9 cellular contexts compared by ENCODE assay signal in the genomic region with DNA sequence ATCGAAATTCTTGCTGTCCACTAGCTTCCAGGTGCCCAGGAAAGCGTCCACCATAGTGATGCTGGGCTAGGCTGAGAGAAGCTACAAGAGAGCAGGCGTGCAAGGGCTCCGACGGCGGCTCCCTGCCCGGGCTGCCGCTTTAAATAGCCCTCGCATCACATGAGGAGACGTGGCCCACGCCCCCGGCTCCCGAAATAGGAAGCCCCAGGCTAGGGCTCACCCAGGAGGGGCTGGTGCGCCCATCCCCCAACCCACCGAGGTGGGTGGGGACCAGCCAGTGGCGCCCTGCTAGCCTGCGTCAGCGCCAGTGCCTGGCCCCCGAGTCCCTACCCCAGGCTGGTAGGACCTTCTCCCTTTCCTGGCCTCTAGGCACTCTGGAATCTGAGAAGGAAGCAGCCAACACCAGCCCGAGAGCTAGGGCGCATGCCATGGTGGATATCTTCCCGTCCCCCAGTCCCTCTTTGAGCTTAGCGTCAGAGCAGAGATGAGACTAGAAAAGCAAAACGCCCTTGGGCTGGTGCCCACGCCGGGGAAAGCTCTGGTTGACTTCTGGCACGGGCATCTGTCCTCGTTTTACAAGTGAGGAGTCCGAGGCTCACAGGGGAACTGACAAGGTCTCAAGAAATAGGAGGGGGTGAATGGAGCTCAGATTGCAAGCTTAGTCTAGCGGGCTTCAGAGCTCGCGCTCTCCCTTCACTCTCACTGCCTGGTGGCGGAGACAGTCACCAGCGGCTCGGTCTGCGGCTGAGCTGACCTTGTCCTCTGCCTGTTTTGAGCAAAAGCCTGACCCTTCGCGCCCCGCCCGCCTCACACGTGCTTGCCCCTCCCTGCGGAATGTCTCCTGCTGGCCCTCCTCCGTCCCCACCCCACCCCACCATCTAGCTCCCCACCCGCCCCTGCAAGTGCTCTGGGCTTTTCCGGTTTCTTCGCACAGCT. TPM values are rescaled to one million over a fixed set of nuclear protein-coding genes. Genes with fewer than 3 reads are reported as not detected.
DNase-seq lines count a peak whose midpoint lies in the region; ATAC-seq, FAIRE-seq and TF ChIP-seq lines count a peak whose summit lies in the region.
"Had no signal": no experiment of that assay in that cellular context is flagged by ENCODE, and none has a peak within 500 bp of the region (broad histone marks: within the 10 kb centered on the region; RNA-seq: fewer than 3 reads in every experiment).

Gene FABP3, minus strand, starts transcription at position 116 of the 936 bp plus-strand sequence. Its CDS starts 62 bp downstream, at position 54.

- H3K36me3 ChIP-seq in Panc1 (ENCODE audit: control insufficient read depth, insufficient read depth, low read length), result no peaks in the 10 kb centered on the region

- TF ChIP-seq CTCF in Panc1 (IDR thresholded peaks at IDR 0.05) (no peak), cardiac fibroblast (IDR thresholded peaks at IDR 0.05; ENCODE audit: low read depth, low read length) (no peak)

- no peak for FAIRE-seq in GM12892 (lab: Jason Lieb, UNC)

- H3K27me3 ChIP-seq in Panc1 (ENCODE audit: control insufficient read depth, insufficient read depth, low read length), result no peaks in the 10 kb centered on the region

- POLR2A ChIA-PET in Panc1 (lab: Charles Lee), result interaction anchor here (0.8 kb wide), 1 partner anchor 18 kb away, joined by 3 read pairs; no protein-coding TSS in a partner anchor

- H3K9me3 ChIP-seq in Panc1 (ENCODE audit: control insufficient read depth, insufficient read depth, low read depth, low read length), result no peaks in the 10 kb centered on the region
- no peaks in the 10 kb centered on the region for H3K9me3 ChIP-seq in iPS-18c (ENCODE audit: control insufficient read depth, insufficient read depth, low read length)
- H3K9me3 ChIP-seq: neutrophil had no signal

- H3K4me1 ChIP-seq in Panc1 (ENCODE audit: control insufficient read depth, insufficient read depth, low read length), result no peaks in the 10 kb centered on the region

- no peak within 1 kb of the TSS for H3K27ac ChIP-seq in Panc1 (ENCODE audit: low read length)
- H3K27ac ChIP-seq: neutrophil had no signal

- in situ Hi-C loops in Panc1 (cut with HindIII; ENCODE audit: low pct_unique_long_range_greater_than_20kb, low sequenced_read_pairs), result no loop called here

- CTCF ChIA-PET in Panc1 (lab: Charles Lee), result interaction anchor here (0.6 to 0.9 kb wide), 3 partner anchors 20 to 178 kb away, joined by 3 to 11 read pairs (median 4); no protein-coding TSS in a partner anchor

- ATAC-seq in Panc1 (peak; percentile 62), HG03342 (IDR thresholded peaks at IDR 0.05; ENCODE audit: unreplicated experiment) (no peak), GM21360 (IDR thresholded peaks at IDR 0.05; ENCODE audit: unreplicated experiment) (no peak)

- DNase-seq in A172 (ENCODE audit: low spot score) (peak; percentile 69), GM12892 (ENCODE audit: insufficient read length) (peak; percentile 39), Panc1 (ENCODE audit: low read depth, low spot score) (no peak), cardiac fibroblast (ENCODE audit: low read depth in 2 of 2) (peak; percentile 59 to 73), retina (peak; percentile 89)

- no peak for TF ChIP-seq POLR2A in GM12892 (IDR thresholded peaks at IDR 0.05; ENCODE audit: low read depth, low read length)

- intact Hi-C loops in Panc1 (cut with micrococcal nuclease; ENCODE audit: unreplicated experiment), result no loop called here

- BruUV-seq in Panc1 (replicated peaks; lab: Mats Ljungman, UMichigan), result no TSS peak

- H3K4me3 ChIP-seq in Panc1 (ENCODE audit: low read depth in 2 of 2, low read length in 2 of 2) (no peak within 1 kb of the TSS), cardiac fibroblast (replicated peaks in 1 of 2; ENCODE audit: low read depth in 2 of 2, low read length in 2 of 2) (peak within 1 kb of the TSS; percentile 30 to 37), iPS-18c (ENCODE audit: insufficient read depth, low read depth, low read length) (peak within 1 kb of the TSS; percentile 42)

RNA-seq across cellular contexts. Expression of gene FABP3, which starts in this region (rescaled TPM):
- 9.0 and 19.5 TPM in 2 replicates for total RNA-seq in A172 (2014; rRNA removed; shearing (Covaris generic))
- 8.4 TPM for polyA plus RNA-seq in GM12892 (2012; ENCODE audit: missing spikeins)
- total RNA-seq in Panc1 (2021; ENCODE audit: unreplicated experiment), result 0.49 TPM
- 0.57 TPM for polyA plus RNA-seq in Panc1 (2012; ENCODE audit: insufficient read length)

Comparison
In these comparisons a context has a peak if more than half of its experiments do, and no peak if none do; other contexts are left out.
1. Peak in ATAC-seq in Panc1; RNA of the gene not detected or under 1 TPM.
2. H3K4me3 ChIP-seq: peak in cardiac fibroblast (2 of 2) and iPS-18c (single experiment); none in Panc1 (0 of 2).